In the genomic region with DNA sequence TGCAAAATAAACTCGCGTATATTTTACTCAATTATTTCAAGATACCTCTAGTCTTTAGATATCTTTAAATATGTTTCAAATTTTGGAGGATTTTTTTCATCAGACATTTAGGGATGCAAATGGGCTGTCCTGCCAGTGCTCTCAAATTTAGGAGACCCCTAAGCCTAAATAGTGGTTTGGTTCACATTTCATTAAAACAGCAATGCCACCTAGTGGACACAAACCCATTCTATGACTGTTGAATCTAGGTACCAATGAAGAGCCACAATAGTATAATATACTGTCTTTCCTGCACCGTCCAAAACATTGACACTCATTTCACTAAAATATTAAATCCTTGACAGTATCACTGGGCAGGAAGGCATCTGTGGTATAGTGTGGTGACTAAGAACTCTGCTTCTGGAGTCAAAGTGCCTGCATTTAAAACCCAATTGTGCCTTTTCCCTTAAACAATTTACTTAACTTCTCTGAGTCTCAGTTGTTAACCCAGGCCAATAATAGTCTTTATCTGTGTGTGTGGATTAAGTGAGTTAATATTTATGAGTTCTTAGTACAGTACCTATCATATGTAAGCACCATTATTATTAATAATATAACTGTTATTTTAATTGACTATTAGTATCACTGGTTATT, we compare ENCODE assay signal across 8 cellular contexts.
A peak's percentile ranks its signal among the peaks of the same experiment; 100 is the strongest.
DNase-seq lines count a peak whose midpoint lies in the region; ATAC-seq lines count a peak whose summit lies in the region.

No MANE protein-coding gene starts in this region.

- no peaks in the 10 kb centered on the region for H3K36me3 Mint-ChIP-seq in CD4-positive, alpha-beta memory T cell

- POLR2A ChIA-PET in CD4-positive, alpha-beta memory T cell (lab: Charles Lee; ENCODE audit: partially characterized antibody), result no interaction called here

- H3K9me3 Mint-ChIP-seq in CD4-positive, alpha-beta memory T cell, result no peaks in the 10 kb centered on the region

- intact Hi-C loops in CD4-positive, alpha-beta memory T cell (cut with micrococcal nuclease), result loop anchor here (10.0 kb wide), 1 partner anchor 1440 kb away; no protein-coding TSS in a partner anchor

- H3K36me3 ChIP-seq in adipocyte (ENCODE audit: control insufficient read depth, insufficient read depth, low read length, severe bottlenecking), result no peaks in the 10 kb centered on the region
- no peaks in the 10 kb centered on the region for H3K36me3 ChIP-seq in CD4-positive, alpha-beta memory T cell (ENCODE audit: insufficient read depth, low read length)

- H3K4me3 ChIP-seq in adipocyte (ENCODE audit: low read length), result no peak overlapping the region
- H3K4me3 ChIP-seq in CD4-positive, alpha-beta memory T cell (ENCODE audit: low read length in 2 of 2), result no peak overlapping the region

- H3K4me1 ChIP-seq in adipocyte (ENCODE audit: control insufficient read depth, insufficient read depth, low read length), result no peaks in the 10 kb centered on the region
- H3K4me1 ChIP-seq in CD4-positive, alpha-beta memory T cell (ENCODE audit: insufficient read depth, low read length), result no peaks in the 10 kb centered on the region

- no peak overlapping the region for H3K4me3 Mint-ChIP-seq in CD4-positive, alpha-beta memory T cell

- no peaks in the 10 kb centered on the region for H3K4me1 Mint-ChIP-seq in CD4-positive, alpha-beta memory T cell

- CTCF ChIA-PET in CD4-positive, alpha-beta memory T cell (lab: Charles Lee; ENCODE audit: partially characterized antibody), result no interaction called here

- no peaks in the 10 kb centered on the region for H3K9me3 ChIP-seq in adipocyte (ENCODE audit: control insufficient read depth, low read length)
- no peaks in the 10 kb centered on the region for H3K9me3 ChIP-seq in CD4-positive, alpha-beta memory T cell (ENCODE audit: control insufficient read depth in 1 of 2, low read length in 2 of 2)

- no peaks in the 10 kb centered on the region for H3K27me3 ChIP-seq in adipocyte (replicated peaks; ENCODE audit: control insufficient read depth, insufficient read depth, low read length)
- no peaks in the 10 kb centered on the region for H3K27me3 ChIP-seq in CD4-positive, alpha-beta memory T cell (ENCODE audit: insufficient read depth, low read length)

- H3K27ac Mint-ChIP-seq in CD4-positive, alpha-beta memory T cell, result no peak overlapping the region

- peaks cover 0 to 3% of the 10 kb centered on the region in 2 donors for H3K27me3 Mint-ChIP-seq in CD4-positive, alpha-beta memory T cell

- no peak overlapping the region for H3K9ac ChIP-seq in adipocyte (ENCODE audit: low read length)

- peak; percentile 3 for DNase-seq in NCI-H510A treated with DMSO at 0.1 percent for 48 hours (lab: John Stamatoyannopoulos, UW)
- DNase-seq in NCI-H510A (lab: John Stamatoyannopoulos, UW), result no peak
- DNase-seq in adipocyte (ENCODE audit: low read depth), result peak; percentile 56
- peak; percentile 67 for DNase-seq in medulla oblongata (ENCODE audit: extremely low spot score)
- no peak for DNase-seq in stimulated activated CD4-positive, alpha-beta T cell treated with anti-CD3 and anti-CD28 coated beads, Interleukin-15, amount 100 ng/mL, for 24 hours
- no peak for DNase-seq in CD4-positive, alpha-beta memory T cell

- no peak overlapping the region for H3K27ac ChIP-seq in CD4-positive, alpha-beta memory T cell (ENCODE audit: low read depth, low read length)

- peak; percentile 46 for ATAC-seq in HG03432 (IDR thresholded peaks at IDR 0.05; ENCODE audit: unreplicated experiment)
- no peak for ATAC-seq in HG03457 (IDR thresholded peaks at IDR 0.05; ENCODE audit: unreplicated experiment)

Comparison
In these comparisons a context has a peak if more than half of its experiments do, and no peak if none do; other contexts are left out.
1. DNase-seq: peak in NCI-H510A treated with DMSO at 0.1 percent for 48 hours (single experiment), adipocyte (single experiment) and medulla oblongata (single experiment); none in NCI-H510A (single experiment), stimulated activated CD4-positive, alpha-beta T cell treated with anti-CD3 and anti-CD28 coated beads, Interleukin-15, amount 100 ng/mL, for 24 hours (single experiment) and CD4-positive, alpha-beta memory T cell (0 of 5).